Comparison of ENCODE assay signal across 17 cellular contexts in the genomic region with DNA sequence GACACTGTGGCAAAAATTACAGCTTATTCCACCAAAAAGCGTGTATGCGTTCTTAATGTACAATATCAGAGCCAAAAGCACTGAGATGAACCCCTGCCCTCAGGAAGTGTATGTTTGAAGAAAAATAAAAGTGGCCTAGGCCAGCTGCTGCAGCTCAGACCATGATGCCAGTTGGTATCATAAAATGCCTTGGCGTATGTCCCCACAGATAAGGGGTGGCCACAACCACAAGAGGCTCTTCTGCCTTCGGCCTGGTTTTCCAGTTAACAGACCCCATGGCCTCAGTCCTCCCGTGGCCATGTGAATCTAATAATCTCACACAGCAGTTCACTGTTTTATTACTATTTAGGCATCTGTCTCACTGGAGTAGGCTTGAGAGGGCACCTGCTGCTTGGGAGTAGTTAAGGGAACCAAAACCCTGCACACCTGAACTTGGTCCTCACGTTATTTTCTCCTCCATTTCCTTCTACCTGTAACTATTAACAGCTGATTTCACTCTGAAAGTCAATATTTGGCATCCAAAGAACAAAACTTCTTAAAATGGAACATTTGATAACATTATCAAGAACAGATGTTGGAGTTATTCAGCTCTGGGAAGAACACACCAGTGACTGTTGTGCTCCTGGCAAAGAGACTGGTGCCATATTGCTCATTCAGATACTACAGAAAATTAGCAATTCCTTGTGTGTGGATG.
"Had no signal": no experiment of that assay in that cellular context is flagged by ENCODE, and none has a peak within 500 bp of the region (broad histone marks: within the 10 kb centered on the region; RNA-seq: fewer than 3 reads in every experiment).

No MANE protein-coding gene starts in this region.

- H3K27ac ChIP-seq: ascending aorta, esophagus muscularis mucosa, suprapubic skin, transverse colon, vagina had no signal

- H3K27me3 ChIP-seq: ascending aorta, esophagus muscularis mucosa, suprapubic skin, transverse colon, vagina had no signal

- H3K9me3 ChIP-seq: ascending aorta, esophagus muscularis mucosa, suprapubic skin, transverse colon, vagina had no signal

- ATAC-seq: activated CD8-positive, alpha-beta T cell treated with anti-CD3 and anti-CD28 coated beads for 36 hours; activated T-cell treated with anti-CD3 and anti-CD28 coated beads, Interleukin-2, amount 50 U/mL, for 72 hours had no signal

- H3K4me1 ChIP-seq: ascending aorta, transverse colon had no signal

- DNase-seq: activated CD4-positive, alpha-beta T cell treated with anti-CD3 and anti-CD28 coated beads, Interleukin-2, amount 10 ng/mL, durations not matched to agents 24 days and 14 days; activated CD8-positive, alpha-beta T cell treated with anti-CD3 and anti-CD28 coated beads for 36 hours; activated effector memory CD4-positive, alpha-beta T cell treated with anti-CD3 and anti-CD28 coated beads, Interleukin-2, amount 50 U/mL, for 16 hours; activated naive CD4-positive, alpha-beta T cell treated with anti-CD3 and anti-CD28 coated beads, Interleukin-2, amount 50 U/mL, for 16 hours; activated T-cell treated with anti-CD3 and anti-CD28 coated beads, Interleukin-2, amount 50 U/mL, for 72 hours; effector CD8-positive, alpha-beta T cell; hippocampal formation; mammary epithelial cell; midbrain; stimulated activated CD4-positive, alpha-beta T cell treated with anti-CD3 and anti-CD28 coated beads, Interleukin-15, amount 100 ng/mL, for 24 hours; stimulated activated CD4-positive, alpha-beta T cell treated with anti-CD3 and anti-CD28 coated beads, Interleukin-2, amount 100 ng/mL, for 48 hours; SW 1271; transverse colon had no signal

- H3K36me3 ChIP-seq: vagina had no signal

- H3K4me3 ChIP-seq: ascending aorta, esophagus muscularis mucosa, suprapubic skin, transverse colon, vagina had no signal
